ENCODE assay signal across 2 cellular contexts in the genomic region with DNA sequence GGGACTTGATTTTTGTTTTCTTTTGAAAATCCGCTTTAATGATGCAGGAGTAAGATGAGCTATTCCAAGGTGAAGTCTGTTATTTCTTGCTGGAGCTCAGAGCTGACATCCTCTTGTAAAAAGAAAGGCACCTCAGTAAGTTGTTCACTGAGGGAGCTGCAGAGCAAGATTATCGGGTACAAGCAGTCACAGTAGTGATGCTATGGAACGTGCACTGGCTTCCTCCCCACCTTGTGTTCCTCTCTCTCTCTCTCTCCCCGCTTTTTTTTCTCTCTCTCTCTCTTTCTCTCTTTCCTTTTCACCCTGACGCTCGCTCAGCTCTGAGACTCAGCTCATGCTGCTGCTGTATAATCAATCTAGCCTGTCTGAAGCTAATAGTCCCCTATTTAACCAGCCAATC.
TF ChIP-seq lines count a peak whose summit lies in the region.

No MANE protein-coding gene starts in this region.

TF ChIP-seq in SK-N-SH, 30 proteins besides CTCF, POLR2A, EP300 and RAD21 (continued from another document):
- TF ChIP-seq RXRA (IDR thresholded peaks at IDR 0.05; ENCODE audit: borderline replicate concordance, low read depth) (no peak), MXI1 (IDR thresholded peaks at IDR 0.05; ENCODE audit: low read depth, low read length) (no peak), RFX5 (IDR thresholded peaks at IDR 0.05; ENCODE audit: low read length) (no peak), TEAD4 (IDR thresholded peaks at IDR 0.05; ENCODE audit: borderline replicate concordance, insufficient read depth) (no peak)
- TF ChIP-seq, protein P1, sequence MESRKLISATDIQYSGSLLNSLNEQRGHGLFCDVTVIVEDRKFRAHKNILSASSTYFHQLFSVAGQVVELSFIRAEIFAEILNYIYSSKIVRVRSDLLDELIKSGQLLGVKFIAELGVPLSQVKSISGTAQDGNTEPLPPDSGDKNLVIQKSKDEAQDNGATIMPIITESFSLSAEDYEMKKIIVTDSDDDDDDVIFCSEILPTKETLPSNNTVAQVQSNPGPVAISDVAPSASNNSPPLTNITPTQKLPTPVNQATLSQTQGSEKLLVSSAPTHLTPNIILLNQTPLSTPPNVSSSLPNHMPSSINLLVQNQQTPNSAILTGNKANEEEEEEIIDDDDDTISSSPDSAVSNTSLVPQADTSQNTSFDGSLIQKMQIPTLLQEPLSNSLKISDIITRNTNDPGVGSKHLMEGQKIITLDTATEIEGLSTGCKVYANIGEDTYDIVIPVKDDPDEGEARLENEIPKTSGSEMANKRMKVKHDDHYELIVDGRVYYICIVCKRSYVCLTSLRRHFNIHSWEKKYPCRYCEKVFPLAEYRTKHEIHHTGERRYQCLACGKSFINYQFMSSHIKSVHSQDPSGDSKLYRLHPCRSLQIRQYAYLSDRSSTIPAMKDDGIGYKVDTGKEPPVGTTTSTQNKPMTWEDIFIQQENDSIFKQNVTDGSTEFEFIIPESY (IDR thresholded peaks at IDR 0.05; ENCODE audit: borderline replicate concordance, low read depth), result no peak

TF ChIP-seq in SK-N-SH treated with all-trans-retinoic acid at 6 μM for 48 hours, 23 proteins besides CTCF, POLR2A, EP300 and RAD21 (continued from another document):
- TF ChIP-seq ZC3H10 (CRISPR knock-in tag; IDR thresholded peaks at IDR 0.05) (no peak), ARNTL (CRISPR knock-in tag; IDR thresholded peaks at IDR 0.05; ENCODE audit: borderline replicate concordance, low read depth) (no peak), CSDC2 (CRISPR knock-in tag; IDR thresholded peaks at IDR 0.05) (no peak), ZNF565 (CRISPR knock-in tag; conservative IDR thresholded peaks at IDR 0.05; ENCODE audit: low read depth) (no peak), PPARA (CRISPR knock-in tag; IDR thresholded peaks at IDR 0.05; ENCODE audit: borderline replicate concordance) (no peak), SNAI2 (CRISPR knock-in tag; IDR thresholded peaks at IDR 0.05) (no peak), BACH2 (CRISPR knock-in tag; IDR thresholded peaks at IDR 0.05; ENCODE audit: borderline replicate concordance) (no peak), POU6F1 (CRISPR knock-in tag; IDR thresholded peaks at IDR 0.05; ENCODE audit: borderline replicate concordance, low read depth) (no peak), CREB5 (CRISPR knock-in tag; IDR thresholded peaks at IDR 0.05; ENCODE audit: low read depth) (no peak), ZFP30 (CRISPR knock-in tag; IDR thresholded peaks at IDR 0.05) (no peak), TCF4 (CRISPR knock-in tag; IDR thresholded peaks at IDR 0.05; ENCODE audit: borderline replicate concordance) (no peak), ISL1 (CRISPR knock-in tag; IDR thresholded peaks at IDR 0.05) (no peak), GLIS3 (CRISPR knock-in tag; IDR thresholded peaks at IDR 0.05) (no peak), OSR1 (CRISPR knock-in tag; IDR thresholded peaks at IDR 0.05) (no peak), ZNF70 (CRISPR knock-in tag; IDR thresholded peaks at IDR 0.05) (no peak)
- TF ChIP-seq, protein P2, sequence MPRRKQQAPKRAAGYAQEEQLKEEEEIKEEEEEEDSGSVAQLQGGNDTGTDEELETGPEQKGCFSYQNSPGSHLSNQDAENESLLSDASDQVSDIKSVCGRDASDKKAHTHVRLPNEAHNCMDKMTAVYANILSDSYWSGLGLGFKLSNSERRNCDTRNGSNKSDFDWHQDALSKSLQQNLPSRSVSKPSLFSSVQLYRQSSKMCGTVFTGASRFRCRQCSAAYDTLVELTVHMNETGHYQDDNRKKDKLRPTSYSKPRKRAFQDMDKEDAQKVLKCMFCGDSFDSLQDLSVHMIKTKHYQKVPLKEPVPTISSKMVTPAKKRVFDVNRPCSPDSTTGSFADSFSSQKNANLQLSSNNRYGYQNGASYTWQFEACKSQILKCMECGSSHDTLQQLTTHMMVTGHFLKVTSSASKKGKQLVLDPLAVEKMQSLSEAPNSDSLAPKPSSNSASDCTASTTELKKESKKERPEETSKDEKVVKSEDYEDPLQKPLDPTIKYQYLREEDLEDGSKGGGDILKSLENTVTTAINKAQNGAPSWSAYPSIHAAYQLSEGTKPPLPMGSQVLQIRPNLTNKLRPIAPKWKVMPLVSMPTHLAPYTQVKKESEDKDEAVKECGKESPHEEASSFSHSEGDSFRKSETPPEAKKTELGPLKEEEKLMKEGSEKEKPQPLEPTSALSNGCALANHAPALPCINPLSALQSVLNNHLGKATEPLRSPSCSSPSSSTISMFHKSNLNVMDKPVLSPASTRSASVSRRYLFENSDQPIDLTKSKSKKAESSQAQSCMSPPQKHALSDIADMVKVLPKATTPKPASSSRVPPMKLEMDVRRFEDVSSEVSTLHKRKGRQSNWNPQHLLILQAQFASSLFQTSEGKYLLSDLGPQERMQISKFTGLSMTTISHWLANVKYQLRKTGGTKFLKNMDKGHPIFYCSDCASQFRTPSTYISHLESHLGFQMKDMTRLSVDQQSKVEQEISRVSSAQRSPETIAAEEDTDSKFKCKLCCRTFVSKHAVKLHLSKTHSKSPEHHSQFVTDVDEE (CRISPR knock-in tag; IDR thresholded peaks at IDR 0.05), result no peak
- TF ChIP-seq, protein P3, sequence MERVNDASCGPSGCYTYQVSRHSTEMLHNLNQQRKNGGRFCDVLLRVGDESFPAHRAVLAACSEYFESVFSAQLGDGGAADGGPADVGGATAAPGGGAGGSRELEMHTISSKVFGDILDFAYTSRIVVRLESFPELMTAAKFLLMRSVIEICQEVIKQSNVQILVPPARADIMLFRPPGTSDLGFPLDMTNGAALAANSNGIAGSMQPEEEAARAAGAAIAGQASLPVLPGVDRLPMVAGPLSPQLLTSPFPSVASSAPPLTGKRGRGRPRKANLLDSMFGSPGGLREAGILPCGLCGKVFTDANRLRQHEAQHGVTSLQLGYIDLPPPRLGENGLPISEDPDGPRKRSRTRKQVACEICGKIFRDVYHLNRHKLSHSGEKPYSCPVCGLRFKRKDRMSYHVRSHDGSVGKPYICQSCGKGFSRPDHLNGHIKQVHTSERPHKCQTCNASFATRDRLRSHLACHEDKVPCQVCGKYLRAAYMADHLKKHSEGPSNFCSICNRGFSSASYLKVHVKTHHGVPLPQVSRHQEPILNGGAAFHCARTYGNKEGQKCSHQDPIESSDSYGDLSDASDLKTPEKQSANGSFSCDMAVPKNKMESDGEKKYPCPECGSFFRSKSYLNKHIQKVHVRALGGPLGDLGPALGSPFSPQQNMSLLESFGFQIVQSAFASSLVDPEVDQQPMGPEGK (CRISPR knock-in tag; IDR thresholded peaks at IDR 0.05; ENCODE audit: borderline replicate concordance), result no peak
